Comparison of ENCODE assay signal across 16 cellular contexts in genomic region chr15:95715919-95716318, GRCh38.
A peak's percentile ranks its signal among the peaks of the same experiment; 100 is the strongest.
DNase-seq lines count a peak whose midpoint lies in the region; ATAC-seq and TF ChIP-seq lines count a peak whose summit lies in the region.
"Had no signal": no experiment of that assay in that cellular context is flagged by ENCODE, and none has a peak within 500 bp of the region (broad histone marks: within the 10 kb centered on the region; RNA-seq: fewer than 3 reads in every experiment).

No MANE protein-coding gene starts in this region.

- H3K27ac ChIP-seq in HUES64 (ENCODE audit: low read depth, low read length), result peak overlapping the region; percentile 21; the same call in 1 of the 2 replicates
- peak overlapping the region; percentile 56 to 78 for H3K27ac ChIP-seq in tibial artery
- H3K27ac ChIP-seq in foreskin keratinocyte, result no peak overlapping the region
- no peak overlapping the region for H3K27ac ChIP-seq in adrenal gland
- H3K27ac ChIP-seq: dorsolateral prefrontal cortex, left ventricle myocardium inferior had no signal

- H3K27me3 ChIP-seq in HUES64 (ENCODE audit: insufficient read depth, low read length) (no peaks in the 10 kb centered on the region), NT2/D1 (ENCODE audit: insufficient read depth, insufficient read length) (no peaks in the 10 kb centered on the region), tibial artery (no peaks in the 10 kb centered on the region), foreskin keratinocyte (no peaks in the 10 kb centered on the region), adrenal gland (no peaks in the 10 kb centered on the region)
- H3K27me3 ChIP-seq: cardiac muscle cell, dorsolateral prefrontal cortex, right lobe of liver had no signal

- H3K4me3 ChIP-seq in HUES64 (ENCODE audit: low read length), result no peak overlapping the region
- no peak overlapping the region for H3K4me3 ChIP-seq in NT2/D1 (ENCODE audit: insufficient read length, low read depth)
- H3K4me3 ChIP-seq in tibial artery, result no peak overlapping the region
- no peak overlapping the region for H3K4me3 ChIP-seq in lower leg skin (ENCODE audit: low read depth, poor library complexity, severe bottlenecking)
- H3K4me3 ChIP-seq in adrenal gland, result no peak overlapping the region
- H3K4me3 ChIP-seq: cardiac muscle cell, dorsolateral prefrontal cortex, left ventricle myocardium inferior, right lobe of liver, thoracic aorta had no signal

- H3K9ac ChIP-seq in HUES64 (ENCODE audit: low read depth, low read length) (no peak overlapping the region), NT2/D1 (ENCODE audit: insufficient read length, low read depth) (no peak overlapping the region)

- ATAC-seq in foreskin keratinocyte (no peak), HG02623 (IDR thresholded peaks at IDR 0.05; ENCODE audit: unreplicated experiment) (no peak)

- TF ChIP-seq CTCF in tibial artery (IDR thresholded peaks at IDR 0.05) (no peak), foreskin keratinocyte (conservative IDR thresholded peaks at IDR 0.05) (no peak), lower leg skin (IDR thresholded peaks at IDR 0.05) (no peak), adrenal gland (IDR thresholded peaks at IDR 0.05) (no peak)

- H3K36me3 ChIP-seq in HUES64 (ENCODE audit: insufficient read depth, low read length) (no peaks in the 10 kb centered on the region), NT2/D1 (ENCODE audit: insufficient read depth, insufficient read length, low read length) (no peaks in the 10 kb centered on the region), tibial artery (no peaks in the 10 kb centered on the region), adrenal gland (replicated peaks in 1 of 2) (no peaks in the 10 kb centered on the region)
- H3K36me3 ChIP-seq: cardiac muscle cell, left ventricle myocardium inferior, right lobe of liver, thoracic aorta had no signal

- DNase-seq in NT2/D1 (ENCODE audit: low read depth, low spot score), result peak; percentile 30
- DNase-seq in iPS-NIHi11 (ENCODE audit: low spot score), result peak; percentile 59
- DNase-seq in tibial artery, result no peak
- no peak for DNase-seq in foreskin keratinocyte
- DNase-seq in lower leg skin (ENCODE audit: low spot score in 2 of 2), result no peak
- DNase-seq in adrenal gland, result no peak
- DNase-seq: dorsolateral prefrontal cortex, left ventricle myocardium inferior, NCI-H146, NCI-H345, right lobe of liver, T1000 had no signal

- intact Hi-C loops in tibial artery (cut with DNase I; ENCODE audit: low total_unique reads) (no loop called here), lower leg skin (cut with DNase I; ENCODE audit: low total_unique reads) (no loop called here), adrenal gland (cut with DNase I) (no loop called here)

- H3K4me1 ChIP-seq in HUES64 (ENCODE audit: insufficient read depth, low read length) (peaks cover 11% of the 10 kb centered on the region), NT2/D1 (ENCODE audit: insufficient read depth, insufficient read length) (peaks cover 2% of the 10 kb centered on the region), tibial artery (peaks cover 0 to 59% (median 20%) of the 10 kb centered on the region in 4 donors), foreskin keratinocyte (peaks cover 4% of the 10 kb centered on the region), adrenal gland (replicated peaks in 1 of 2) (no peaks in the 10 kb centered on the region)
- H3K4me1 ChIP-seq: right lobe of liver had no signal

- no peaks in the 10 kb centered on the region for H3K9me3 ChIP-seq in HUES64 (ENCODE audit: insufficient read depth, low read depth, low read length)
- no peaks in the 10 kb centered on the region for H3K9me3 ChIP-seq in NT2/D1 (ENCODE audit: insufficient read depth, low read length)
- no peaks in the 10 kb centered on the region for H3K9me3 ChIP-seq in tibial artery
- H3K9me3 ChIP-seq in adrenal gland (replicated peaks in 1 of 3), result no peaks in the 10 kb centered on the region
- H3K9me3 ChIP-seq: left ventricle myocardium inferior, right lobe of liver, thoracic aorta had no signal

- WGBS in HUES64, result 31% methylated on average over 5 of the region's 5 CpGs
- 85 to 86% methylated on average over 5 of the region's 5 CpGs for WGBS in lower leg skin, 2 donors
- 57 to 89% (median 70%) methylated on average over 5 of the region's 5 CpGs for WGBS in adrenal gland, 4 donors

- no peak for TF ChIP-seq POLR2A in lower leg skin (IDR thresholded peaks at IDR 0.05)
- no peak for TF ChIP-seq POLR2A in adrenal gland (IDR thresholded peaks at IDR 0.05)

Comparison
In these comparisons a context has a peak if more than half of its experiments do, and no peak if none do; other contexts are left out.
1. H3K27ac ChIP-seq: peak in HUES64 (single experiment) and tibial artery (2 of 2); none in foreskin keratinocyte (single experiment) and adrenal gland (0 of 5).
2. DNase-seq: peak in NT2/D1 (single experiment) and iPS-NIHi11 (single experiment); none in tibial artery (0 of 2), foreskin keratinocyte (0 of 2), lower leg skin (0 of 2) and adrenal gland (0 of 7).